ENCODE assay signal across 1 cellular context in the genomic region with DNA sequence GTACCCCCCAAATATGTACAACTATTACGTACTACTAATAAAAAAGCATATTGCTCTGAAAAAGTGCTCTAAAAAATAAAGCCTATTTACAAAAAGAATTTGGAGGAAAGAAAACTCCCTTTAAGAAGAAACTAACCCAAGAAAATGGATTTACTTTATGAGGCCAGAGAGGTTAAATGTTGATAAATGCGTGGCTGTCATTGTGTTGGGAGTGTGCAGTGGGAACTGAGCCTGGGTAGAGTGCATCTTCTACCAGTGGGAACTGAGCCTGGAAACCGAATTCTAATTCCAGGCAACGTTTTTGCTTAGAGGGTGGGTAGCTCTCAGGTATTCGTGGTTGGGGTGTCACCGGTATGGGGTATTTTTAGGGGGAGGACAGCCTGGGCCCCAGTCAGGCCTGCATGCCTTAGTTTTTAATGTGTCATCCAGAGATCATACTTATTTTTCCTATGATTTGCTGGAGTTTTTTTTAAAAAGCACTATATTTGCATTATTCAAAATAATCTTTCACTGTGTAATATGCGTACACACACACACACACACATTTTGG.
TF ChIP-seq lines count a peak whose summit lies in the region.

No MANE protein-coding gene starts in this region.

TF ChIP-seq in HEK293T, 16 proteins besides CTCF, POLR2A, EP300 and RAD21:
- TF ChIP-seq FOXK2 (IDR thresholded peaks at IDR 0.05): no peak
- no peak for TF ChIP-seq ELF4 (IDR thresholded peaks at IDR 0.05)
- TF ChIP-seq NFRKB (IDR thresholded peaks at IDR 0.05): no peak
- no peak for TF ChIP-seq TARDBP (IDR thresholded peaks at IDR 0.05)
- TF ChIP-seq, protein P1, sequence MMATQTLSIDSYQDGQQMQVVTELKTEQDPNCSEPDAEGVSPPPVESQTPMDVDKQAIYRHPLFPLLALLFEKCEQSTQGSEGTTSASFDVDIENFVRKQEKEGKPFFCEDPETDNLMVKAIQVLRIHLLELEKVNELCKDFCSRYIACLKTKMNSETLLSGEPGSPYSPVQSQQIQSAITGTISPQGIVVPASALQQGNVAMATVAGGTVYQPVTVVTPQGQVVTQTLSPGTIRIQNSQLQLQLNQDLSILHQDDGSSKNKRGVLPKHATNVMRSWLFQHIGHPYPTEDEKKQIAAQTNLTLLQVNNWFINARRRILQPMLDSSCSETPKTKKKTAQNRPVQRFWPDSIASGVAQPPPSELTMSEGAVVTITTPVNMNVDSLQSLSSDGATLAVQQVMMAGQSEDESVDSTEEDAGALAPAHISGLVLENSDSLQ (IDR thresholded peaks at IDR 0.05): no peak
- no peak for TF ChIP-seq LEF1 (IDR thresholded peaks at IDR 0.05; ENCODE audit: borderline replicate concordance)
- TF ChIP-seq FOXA1 (IDR thresholded peaks at IDR 0.05): no peak
- no peak for TF ChIP-seq SUZ12 (IDR thresholded peaks at IDR 0.05)
